In the genomic region with DNA sequence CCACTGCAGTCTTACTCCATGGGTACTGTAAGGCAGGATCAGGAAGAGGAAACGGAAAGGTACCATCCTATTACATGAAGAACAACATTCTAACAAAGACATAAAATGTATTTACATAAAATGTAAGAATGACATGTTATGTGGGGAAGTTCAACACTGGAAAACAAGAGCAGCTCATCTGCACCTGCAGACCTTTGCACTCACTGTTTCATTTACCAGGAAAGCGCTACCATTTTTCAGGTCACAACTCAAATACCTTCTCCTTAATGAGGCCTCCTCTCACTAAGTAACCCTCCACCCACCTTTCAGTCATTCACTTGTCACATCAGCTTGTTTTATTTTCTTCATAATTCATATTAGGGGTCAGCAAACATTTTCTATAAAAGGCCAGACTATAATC, we compare ENCODE assay signal across 16 cellular contexts. TPM values are rescaled to one million over a fixed set of nuclear protein-coding genes. Genes with fewer than 3 reads are reported as not detected.
DNase-seq lines count a peak whose midpoint lies in the region; ATAC-seq and TF ChIP-seq lines count a peak whose summit lies in the region.
"Had no signal": no experiment of that assay in that cellular context is flagged by ENCODE, and none has a peak within 500 bp of the region (broad histone marks: within the 10 kb centered on the region; RNA-seq: fewer than 3 reads in every experiment).

No MANE protein-coding gene starts in this region.

- no peak overlapping the region for H2AFZ ChIP-seq in parathyroid adenoma

- DNase-seq in DMS153 (lab: John Stamatoyannopoulos, UW) (peak; percentile 26), DMS153 treated with DMSO at 0.1 percent for 48 hours (lab: John Stamatoyannopoulos, UW; ENCODE audit: unreplicated experiment) (no peak), NAMALWA (ENCODE audit: low spot score) (peak; percentile 48), dermis blood vessel endothelial cell (peak; percentile 22), activated gamma-delta T cell treated with Interleukin-2 at 50 U/mL for 16 hours (no peak)
- no peak for DNase-seq in activated CD4-positive, alpha-beta T cell treated with anti-CD3 and anti-CD28 coated beads for 48 hours
- DNase-seq: activated CD4-positive, alpha-beta T cell treated with anti-CD3 and anti-CD28 coated beads, Interleukin-2, amount 50 U/mL, for 1 hour; activated gamma-delta T cell; DMS79 treated with DMSO at 0.1 percent for 48 hours; erythroblast; hypothalamus; tibial artery had no signal

- H3K9me3 ChIP-seq in parathyroid adenoma (ENCODE audit: control insufficient read depth, low read length), result no peaks in the 10 kb centered on the region
- H3K9me3 ChIP-seq: tibial artery had no signal

- peak overlapping the region; percentile 22 for H3K4me2 ChIP-seq in parathyroid adenoma (ENCODE audit: low read length)

- no peak overlapping the region for H3K9ac ChIP-seq in parathyroid adenoma

- no peak overlapping the region for H3K4me3 ChIP-seq in parathyroid adenoma (ENCODE audit: low read depth, low read length)
- H3K4me3 ChIP-seq: skin epidermis, tibial artery had no signal

- no peak overlapping the region for H3K27ac ChIP-seq in parathyroid adenoma
- H3K27ac ChIP-seq: 22Rv1 had no signal

- ATAC-seq in HG02571 (IDR thresholded peaks at IDR 0.05; ENCODE audit: unreplicated experiment), result no peak

- no peaks in the 10 kb centered on the region for H3K36me3 ChIP-seq in parathyroid adenoma (ENCODE audit: control insufficient read depth, insufficient read depth, low read length)
- H3K36me3 ChIP-seq: tibial artery had no signal

- H3K4me1 ChIP-seq in parathyroid adenoma, result peaks cover 2% of the 10 kb centered on the region

- no peak for TF ChIP-seq CTCF in parathyroid adenoma (IDR thresholded peaks at IDR 0.05)

- peaks cover 24% of the 10 kb centered on the region for H3K79me2 ChIP-seq in parathyroid adenoma

- H3K27me3 ChIP-seq in parathyroid adenoma (ENCODE audit: control insufficient read depth, insufficient read depth, low read length), result no peaks in the 10 kb centered on the region
- H3K27me3 ChIP-seq: tibial artery had no signal

RNA-seq across cellular contexts. Expression of a gene that starts 2.6 kb away (rescaled TPM):
- 18.5 and 21.7 TPM in 2 replicates for total RNA-seq in dermis blood vessel endothelial cell

Comparison
In these comparisons a context has a peak if more than half of its experiments do, and no peak if none do; other contexts are left out.
1. DNase-seq: peak in DMS153 (single experiment), NAMALWA (single experiment) and dermis blood vessel endothelial cell (single experiment); none in DMS153 treated with DMSO at 0.1 percent for 48 hours (single experiment), activated gamma-delta T cell treated with Interleukin-2 at 50 U/mL for 16 hours (single experiment) and activated CD4-positive, alpha-beta T cell treated with anti-CD3 and anti-CD28 coated beads for 48 hours (single experiment).